17 cellular contexts compared by ENCODE assay signal in the genomic region with DNA sequence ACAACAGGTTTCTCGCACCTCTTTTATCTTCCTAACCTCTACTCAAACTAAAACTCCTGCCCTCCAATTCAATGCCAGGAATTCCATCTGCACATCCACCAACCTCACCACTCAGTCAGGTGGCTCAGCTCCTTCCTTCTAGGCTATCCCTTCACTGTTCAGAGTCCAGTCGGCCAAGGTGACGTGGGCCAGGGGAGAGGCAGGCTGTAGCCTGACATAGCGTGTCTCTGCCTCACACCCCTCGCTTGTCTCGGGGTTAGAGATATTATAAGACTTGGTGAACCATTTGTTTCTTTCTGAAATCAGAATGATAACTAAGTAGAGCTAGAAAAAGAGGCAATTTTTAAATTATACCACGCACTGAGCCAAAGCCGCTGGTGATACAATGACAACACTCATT. TPM values are rescaled to one million over a fixed set of nuclear protein-coding genes. Genes with fewer than 3 reads are reported as not detected.
DNase-seq lines count a peak whose midpoint lies in the region; ATAC-seq and TF ChIP-seq lines count a peak whose summit lies in the region.
"Had no signal": no experiment of that assay in that cellular context is flagged by ENCODE, and none has a peak within 500 bp of the region (broad histone marks: within the 10 kb centered on the region; RNA-seq: fewer than 3 reads in every experiment).

No MANE protein-coding gene starts in this region.

- no peaks in the 10 kb centered on the region for H3K27me3 Mint-ChIP-seq in IgD-negative memory B cell
- H3K27me3 Mint-ChIP-seq: activated CD4-positive, alpha-beta T cell treated with anti-CD3 and anti-CD28 coated beads, Interleukin-2, amount 10 ng/mL, durations not matched to agents 7 days and 5 days; CD8-positive, alpha-beta memory T cell had no signal

- WGBS in psoas muscle, 3 donors = 86 to 92% (median 89%) methylated on average over 8 of the region's 8 CpGs
- WGBS in prostate gland = 93% methylated on average over 8 of the region's 8 CpGs

- DNase-seq in psoas muscle (no peak), NCI-H1694 treated with DMSO at 0.1 percent for 48 hours (lab: John Stamatoyannopoulos, UW) (no peak), prostate gland (ENCODE audit: low spot score) (no peak)
- DNase-seq in stimulated activated CD4-positive, alpha-beta T cell treated with anti-CD3 and anti-CD28 coated beads, Interleukin-4, amount 100 ng/mL, for 24 hours = no peak
- DNase-seq: activated CD4-positive, alpha-beta T cell treated with anti-CD3 and anti-CD28 coated beads, Interleukin-2, amount 10 ng/mL, durations not matched to agents 7 days and 5 days; activated CD8-positive, alpha-beta memory T cell treated with anti-CD3 and anti-CD28 coated beads, Interleukin-2, amount 50 U/mL, for 48 hours; CD8-positive, alpha-beta memory T cell; colonic mucosa; MG63; NCI-H1436 treated with DMSO at 0.1 percent for 48 hours; T-helper 2 cell had no signal

- no peaks in the 10 kb centered on the region for H3K27me3 ChIP-seq in layer of hippocampus (ENCODE audit: control insufficient read depth, insufficient read depth, low read length)
- no peaks in the 10 kb centered on the region for H3K27me3 ChIP-seq in psoas muscle (ENCODE audit: insufficient read depth in 3 of 3, low read length in 2 of 3)
- no peaks in the 10 kb centered on the region for H3K27me3 ChIP-seq in prostate gland (replicated peaks; ENCODE audit: insufficient read depth)
- H3K27me3 ChIP-seq: colonic mucosa, MG63 had no signal

- H3K36me3 Mint-ChIP-seq in IgD-negative memory B cell = peaks cover 4% of the 10 kb centered on the region

- peak overlapping the region in 1 of 4 donors; percentile 58 for H3K4me3 Mint-ChIP-seq in IgD-negative memory B cell
- H3K4me3 Mint-ChIP-seq: activated CD4-positive, alpha-beta T cell treated with anti-CD3 and anti-CD28 coated beads, Interleukin-2, amount 10 ng/mL, durations not matched to agents 7 days and 5 days; CD8-positive, alpha-beta memory T cell had no signal

- H3K9me3 Mint-ChIP-seq in IgD-negative memory B cell = no peaks in the 10 kb centered on the region
- H3K9me3 Mint-ChIP-seq: activated CD4-positive, alpha-beta T cell treated with anti-CD3 and anti-CD28 coated beads, Interleukin-2, amount 10 ng/mL, durations not matched to agents 7 days and 5 days; CD8-positive, alpha-beta memory T cell had no signal

- intact Hi-C loops in psoas muscle (cut with DNase I) (no loop called here), prostate gland (cut with DNase I) (no loop called here)

- H3K9me3 ChIP-seq in psoas muscle (no peaks in the 10 kb centered on the region), prostate gland (no peaks in the 10 kb centered on the region)
- H3K9me3 ChIP-seq: colonic mucosa, HAP-1, MG63 had no signal

- ATAC-seq in psoas muscle (no peak), HG03045 (IDR thresholded peaks at IDR 0.05; ENCODE audit: unreplicated experiment) (no peak)

- H3K27ac ChIP-seq in cingulate gyrus (ENCODE audit: low read depth, low read length) (peak overlapping the region; percentile 2), layer of hippocampus (ENCODE audit: low read depth, low read length) (peak overlapping the region; percentile 39), psoas muscle (peak overlapping the region; percentile 27), prostate gland (no peak overlapping the region)
- H3K27ac ChIP-seq: colonic mucosa, SK-N-MC had no signal

- H3K4me3 ChIP-seq in psoas muscle (no peak overlapping the region), prostate gland (no peak overlapping the region)
- H3K4me3 ChIP-seq: colonic mucosa, HAP-1, MG63, SK-N-MC had no signal

- H3K27ac Mint-ChIP-seq in IgD-negative memory B cell = peak overlapping the region in 2 of 3 donors; percentile 40 to 59
- H3K27ac Mint-ChIP-seq: activated CD4-positive, alpha-beta T cell treated with anti-CD3 and anti-CD28 coated beads, Interleukin-2, amount 10 ng/mL, durations not matched to agents 7 days and 5 days had no signal

- no peaks in the 10 kb centered on the region for H3K36me3 ChIP-seq in psoas muscle (ENCODE audit: insufficient read depth in 1 of 2, low read depth in 1 of 2)
- no peaks in the 10 kb centered on the region for H3K36me3 ChIP-seq in prostate gland
- H3K36me3 ChIP-seq: colonic mucosa, HAP-1, MG63 had no signal

- H3K4me1 ChIP-seq in psoas muscle (peaks cover 91% of the 10 kb centered on the region), prostate gland (replicated peaks) (peaks cover 10% of the 10 kb centered on the region)
- H3K4me1 ChIP-seq: colonic mucosa had no signal

- TF ChIP-seq POLR2A in prostate gland (IDR thresholded peaks at IDR 0.05) = no peak

- H3K4me1 Mint-ChIP-seq in IgD-negative memory B cell = peaks cover 22 to 48% (median 42%) of the 10 kb centered on the region in 3 donors

- TF ChIP-seq CTCF in psoas muscle (IDR thresholded peaks at IDR 0.05) = no peak
- no peak for TF ChIP-seq CTCF in prostate gland (IDR thresholded peaks at IDR 0.05)

RNA-seq across cellular contexts. Expression of a gene that starts 31.1 kb away (rescaled TPM):
- 5.5 TPM for polyA plus RNA-seq in IgD-negative memory B cell
- total RNA-seq in psoas muscle = 100 to 1,000 TPM in 2 of 4 donors, 10 to 100 TPM in 2; 74.7 to 166 (median 99.6) TPM
- polyA plus RNA-seq in psoas muscle = 10 to 100 TPM; 18.1 to 78.5 (median 26.0) TPM
- 10 to 100 TPM; 54.4 to 72.7 TPM for total RNA-seq in prostate gland

Comparison
In these comparisons a context has a peak if more than half of its experiments do, and no peak if none do; other contexts are left out.
1. H3K27ac ChIP-seq: peak in cingulate gyrus (single experiment), layer of hippocampus (single experiment) and psoas muscle (single experiment); none in prostate gland (0 of 2).